ENCODE assay signal across 1 cellular context in the genomic region with DNA sequence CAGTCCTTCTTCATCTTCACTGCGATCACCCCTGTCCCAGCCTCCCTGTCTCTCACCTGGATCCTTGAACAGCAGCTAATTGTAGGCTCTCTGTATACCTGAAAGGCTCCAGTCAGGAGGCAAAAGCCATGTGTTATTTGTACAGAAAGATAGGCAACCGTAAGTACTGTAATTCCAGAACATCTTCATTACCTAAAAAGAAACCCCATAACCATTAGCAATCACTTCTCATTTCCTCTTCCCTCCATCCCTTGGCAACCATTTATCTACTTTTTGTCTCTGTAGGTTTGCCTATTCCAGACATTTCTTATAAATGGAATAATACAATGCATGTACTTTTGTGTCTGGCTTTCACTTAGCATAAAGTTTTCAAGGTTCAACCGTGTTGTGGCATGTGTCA.
TF ChIP-seq lines count a peak whose summit lies in the region.

No MANE protein-coding gene starts in this region.

TF ChIP-seq in K562, 482 proteins besides CTCF, POLR2A, EP300 and RAD21:
- TF ChIP-seq ZBTB40 (IDR thresholded peaks at IDR 0.05) (0 out of 2 replicates have a peak, but pooled peaks have one; percentile 18), ZBTB40 (CRISPR knock-in tag; IDR thresholded peaks at IDR 0.05) (no peak), SMARCE1 (IDR thresholded peaks at IDR 0.05) (no peak)
